8 cellular contexts compared by ENCODE assay signal in the genomic region with DNA sequence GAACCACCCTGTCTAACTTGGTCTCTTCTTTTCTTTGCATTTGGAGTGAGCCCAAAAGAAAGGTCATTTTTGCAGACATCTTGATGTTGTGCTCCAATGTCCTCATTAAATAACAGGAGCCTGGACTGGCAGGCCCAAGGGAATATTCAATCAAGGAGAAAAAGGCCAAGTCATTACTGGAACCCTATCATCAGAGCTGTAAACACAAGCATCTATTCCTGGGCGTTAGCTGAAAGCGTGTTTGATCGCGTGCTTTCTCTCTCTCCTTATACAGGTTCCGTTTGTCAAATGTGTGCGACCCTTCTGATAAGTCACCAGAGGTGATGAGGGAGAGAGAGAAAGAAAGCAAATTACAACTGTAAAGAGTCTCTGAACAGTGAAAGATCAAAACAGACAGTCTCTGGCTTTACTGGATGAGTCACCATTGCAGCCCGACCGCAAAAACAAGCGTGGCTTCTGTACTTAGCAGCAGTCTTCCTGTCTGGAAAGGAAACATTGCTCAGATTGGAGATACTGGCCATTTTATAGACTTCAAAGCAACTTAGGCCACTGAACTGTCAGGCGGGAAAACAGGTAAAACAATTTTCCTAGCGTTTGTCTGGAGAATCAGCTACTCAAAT. TPM values are rescaled to one million over a fixed set of nuclear protein-coding genes. Genes with fewer than 3 reads are reported as not detected.
A peak's percentile ranks its signal among the peaks of the same experiment; 100 is the strongest.
DNase-seq lines count a peak whose midpoint lies in the region; ATAC-seq lines count a peak whose summit lies in the region.

No MANE protein-coding gene starts in this region.

- DNase-seq in GM04503 (ENCODE audit: low read depth), result peak; percentile 50
- peak; percentile 33 for DNase-seq in RPMI8226
- DNase-seq in activated naive CD4-positive, alpha-beta T cell (lab: John Stamatoyannopoulos, UW), result peak; percentile 14 to 52 (median 32)
- DNase-seq in immature natural killer cell, result peak; percentile 72 to 84 (median 76)
- DNase-seq in stimulated activated CD4-positive, alpha-beta T cell treated with anti-CD3 and anti-CD28 coated beads, Interleukin-4, amount 100 ng/mL, for 4 hours, result peak; percentile 45 to 84
- DNase-seq in OCI-M2 (lab: John Stamatoyannopoulos, UW; ENCODE audit: unreplicated experiment), result no peak
- no peak for DNase-seq in SKM-1 (lab: John Stamatoyannopoulos, UW; ENCODE audit: unreplicated experiment)

- H3K4me3 Mint-ChIP-seq in immature natural killer cell, result peak overlapping the region; percentile 65 to 82 (median 69)

- peaks cover 0 to 7% (median 0%) of the 10 kb centered on the region in 3 donors for H3K36me3 Mint-ChIP-seq in immature natural killer cell

- H3K9me3 Mint-ChIP-seq in immature natural killer cell, result no peaks in the 10 kb centered on the region

- H3K4me1 Mint-ChIP-seq in immature natural killer cell, result peaks cover 23 to 24% of the 10 kb centered on the region in 2 donors

- peak; percentile 98 for ATAC-seq in HG02884 (IDR thresholded peaks at IDR 0.05; ENCODE audit: unreplicated experiment)

- H3K27ac Mint-ChIP-seq in immature natural killer cell, result peak overlapping the region; percentile 71 to 99 (median 90)

- peaks cover 0 to 3% (median 1%) of the 10 kb centered on the region in 3 donors for H3K27me3 Mint-ChIP-seq in immature natural killer cell (ENCODE audit: low read depth in 3 of 3)

RNA-seq across cellular contexts. Expression of gene TPRG1, which starts 39.5 kb away (rescaled TPM):
- polyA plus RNA-seq in immature natural killer cell, result 1 to 10 TPM in 1 of 3 donors, under 1 TPM in 1, not detected in 1; 0.38 to 6.0 TPM

Comparison
In these comparisons a context has a peak if more than half of its experiments do, and no peak if none do; other contexts are left out.
1. DNase-seq: peak in GM04503 (single experiment), RPMI8226 (single experiment), activated naive CD4-positive, alpha-beta T cell (4 of 4), immature natural killer cell (3 of 3) and stimulated activated CD4-positive, alpha-beta T cell treated with anti-CD3 and anti-CD28 coated beads, Interleukin-4, amount 100 ng/mL, for 4 hours (2 of 2); none in OCI-M2 (single experiment) and SKM-1 (single experiment).